36 cellular contexts compared by ENCODE assay signal in the genomic region with DNA sequence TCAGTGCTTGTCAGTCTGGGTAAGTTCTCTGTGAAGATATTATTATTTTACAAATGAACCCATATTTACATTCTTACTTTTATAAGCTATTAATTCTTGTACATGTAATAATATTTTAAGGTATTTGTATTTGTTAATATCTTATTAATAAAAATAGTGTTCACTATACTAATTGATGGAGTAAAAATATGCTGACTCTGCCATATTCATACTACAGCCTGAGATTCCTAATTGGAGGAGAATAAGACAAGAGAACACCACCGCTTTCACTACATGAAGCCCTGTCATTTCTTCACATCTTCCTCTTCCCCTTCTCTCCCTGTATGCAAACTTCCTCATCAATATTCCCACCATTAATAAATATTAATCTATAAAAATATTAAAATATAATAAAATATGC.
"Had no signal": no experiment of that assay in that cellular context is flagged by ENCODE, and none has a peak within 500 bp of the region (broad histone marks: within the 10 kb centered on the region; RNA-seq: fewer than 3 reads in every experiment).

No MANE protein-coding gene starts in this region.

- H3K9me3 ChIP-seq: MG63 had no signal

- H3K27me3 ChIP-seq: MG63 had no signal

- H3K36me3 ChIP-seq: MG63 had no signal

- H3K4me3 ChIP-seq: MG63 had no signal

- DNase-seq: Kasumi-1, MG63, MM.1S, MV-4-11, NCI-H1048, NCI-H1092, NCI-H1092 treated with DMSO at 0.1 percent for 48 hours, NCI-H1105, NCI-H1105 treated with DMSO at 0.1 percent for 48 hours, NCI-H1417, NCI-H1417 treated with DMSO at 0.1 percent for 48 hours, NCI-H1436, NCI-H1436 treated with DMSO at 0.1 percent for 48 hours, NCI-H146, NCI-H1694, NCI-H1694 treated with DMSO at 0.1 percent for 48 hours, NCI-H187, NCI-H187 treated with DMSO at 0.1 percent for 48 hours, NCI-H1930, NCI-H2029, NCI-H2029 treated with DMSO at 0.1 percent for 48 hours, NCI-H2081, NCI-H2081 treated with DMSO at 0.1 percent for 48 hours, NCI-H2107, NCI-H2171, NCI-H2171 treated with DMSO at 0.1 percent for 48 hours, NCI-H2227 treated with DMSO at 0.1 percent for 48 hours, NCI-H226, NCI-H345, NCI-H446, NCI-H446 treated with DMSO at 0.1 percent for 48 hours, NCI-H510A, NCI-H510A treated with DMSO at 0.1 percent for 48 hours, NCI-H524, NCI-H524 treated with DMSO at 0.1 percent for 48 hours, NCI-H526 had no signal
